ENCODE assay signal across 1 cellular context in genomic region chrX:150238656-150239382, GRCh38.
TF ChIP-seq lines count a peak whose summit lies in the region.

No MANE protein-coding gene starts in this region.

TF ChIP-seq in WTC11, 78 proteins besides CTCF, POLR2A, EP300 and RAD21 (continued from another document):
- TF ChIP-seq, protein P1, sequence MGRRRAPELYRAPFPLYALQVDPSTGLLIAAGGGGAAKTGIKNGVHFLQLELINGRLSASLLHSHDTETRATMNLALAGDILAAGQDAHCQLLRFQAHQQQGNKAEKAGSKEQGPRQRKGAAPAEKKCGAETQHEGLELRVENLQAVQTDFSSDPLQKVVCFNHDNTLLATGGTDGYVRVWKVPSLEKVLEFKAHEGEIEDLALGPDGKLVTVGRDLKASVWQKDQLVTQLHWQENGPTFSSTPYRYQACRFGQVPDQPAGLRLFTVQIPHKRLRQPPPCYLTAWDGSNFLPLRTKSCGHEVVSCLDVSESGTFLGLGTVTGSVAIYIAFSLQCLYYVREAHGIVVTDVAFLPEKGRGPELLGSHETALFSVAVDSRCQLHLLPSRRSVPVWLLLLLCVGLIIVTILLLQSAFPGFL (CRISPR knock-in tag; IDR thresholded peaks at IDR 0.05; ENCODE audit: borderline replicate concordance) = no peak
- TF ChIP-seq JUN (CRISPR knock-in tag; IDR thresholded peaks at IDR 0.05) (no peak), ZNF671 (CRISPR knock-in tag; IDR thresholded peaks at IDR 0.05) (no peak), ZNF425 (CRISPR knock-in tag; conservative IDR thresholded peaks at IDR 0.05) (no peak), ATF1 (CRISPR knock-in tag; IDR thresholded peaks at IDR 0.05) (no peak), ZNF423 (CRISPR knock-in tag; IDR thresholded peaks at IDR 0.05) (no peak), FOXK1 (CRISPR knock-in tag; IDR thresholded peaks at IDR 0.05) (no peak), ZBTB43 (CRISPR knock-in tag; IDR thresholded peaks at IDR 0.05) (no peak), RORB (CRISPR knock-in tag; IDR thresholded peaks at IDR 0.05) (no peak), MXD4 (CRISPR knock-in tag; IDR thresholded peaks at IDR 0.05; ENCODE audit: borderline replicate concordance) (no peak), ZNF263 (CRISPR knock-in tag; IDR thresholded peaks at IDR 0.05; ENCODE audit: low read depth) (no peak), ZNF138 (CRISPR knock-in tag; conservative IDR thresholded peaks at IDR 0.05) (no peak), SMAD4 (CRISPR knock-in tag; IDR thresholded peaks at IDR 0.05) (no peak), ARID4B (CRISPR knock-in tag; IDR thresholded peaks at IDR 0.05; ENCODE audit: borderline replicate concordance) (no peak)
- TF ChIP-seq, protein P2, sequence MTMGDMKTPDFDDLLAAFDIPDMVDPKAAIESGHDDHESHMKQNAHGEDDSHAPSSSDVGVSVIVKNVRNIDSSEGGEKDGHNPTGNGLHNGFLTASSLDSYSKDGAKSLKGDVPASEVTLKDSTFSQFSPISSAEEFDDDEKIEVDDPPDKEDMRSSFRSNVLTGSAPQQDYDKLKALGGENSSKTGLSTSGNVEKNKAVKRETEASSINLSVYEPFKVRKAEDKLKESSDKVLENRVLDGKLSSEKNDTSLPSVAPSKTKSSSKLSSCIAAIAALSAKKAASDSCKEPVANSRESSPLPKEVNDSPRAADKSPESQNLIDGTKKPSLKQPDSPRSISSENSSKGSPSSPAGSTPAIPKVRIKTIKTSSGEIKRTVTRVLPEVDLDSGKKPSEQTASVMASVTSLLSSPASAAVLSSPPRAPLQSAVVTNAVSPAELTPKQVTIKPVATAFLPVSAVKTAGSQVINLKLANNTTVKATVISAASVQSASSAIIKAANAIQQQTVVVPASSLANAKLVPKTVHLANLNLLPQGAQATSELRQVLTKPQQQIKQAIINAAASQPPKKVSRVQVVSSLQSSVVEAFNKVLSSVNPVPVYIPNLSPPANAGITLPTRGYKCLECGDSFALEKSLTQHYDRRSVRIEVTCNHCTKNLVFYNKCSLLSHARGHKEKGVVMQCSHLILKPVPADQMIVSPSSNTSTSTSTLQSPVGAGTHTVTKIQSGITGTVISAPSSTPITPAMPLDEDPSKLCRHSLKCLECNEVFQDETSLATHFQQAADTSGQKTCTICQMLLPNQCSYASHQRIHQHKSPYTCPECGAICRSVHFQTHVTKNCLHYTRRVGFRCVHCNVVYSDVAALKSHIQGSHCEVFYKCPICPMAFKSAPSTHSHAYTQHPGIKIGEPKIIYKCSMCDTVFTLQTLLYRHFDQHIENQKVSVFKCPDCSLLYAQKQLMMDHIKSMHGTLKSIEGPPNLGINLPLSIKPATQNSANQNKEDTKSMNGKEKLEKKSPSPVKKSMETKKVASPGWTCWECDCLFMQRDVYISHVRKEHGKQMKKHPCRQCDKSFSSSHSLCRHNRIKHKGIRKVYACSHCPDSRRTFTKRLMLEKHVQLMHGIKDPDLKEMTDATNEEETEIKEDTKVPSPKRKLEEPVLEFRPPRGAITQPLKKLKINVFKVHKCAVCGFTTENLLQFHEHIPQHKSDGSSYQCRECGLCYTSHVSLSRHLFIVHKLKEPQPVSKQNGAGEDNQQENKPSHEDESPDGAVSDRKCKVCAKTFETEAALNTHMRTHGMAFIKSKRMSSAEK (CRISPR knock-in tag; IDR thresholded peaks at IDR 0.05; ENCODE audit: borderline replicate concordance) = no peak
- TF ChIP-seq, protein P3, sequence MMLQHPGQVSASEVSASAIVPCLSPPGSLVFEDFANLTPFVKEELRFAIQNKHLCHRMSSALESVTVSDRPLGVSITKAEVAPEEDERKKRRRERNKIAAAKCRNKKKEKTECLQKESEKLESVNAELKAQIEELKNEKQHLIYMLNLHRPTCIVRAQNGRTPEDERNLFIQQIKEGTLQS (CRISPR knock-in tag; conservative IDR thresholded peaks at IDR 0.05) = no peak
TF ChIP-seq in WTC11: peak in this region for 0.
